Comparison of ENCODE assay signal across 8 cellular contexts in genomic region chr16:83956336-83957289, GRCh38. TPM values are rescaled to one million over a fixed set of nuclear protein-coding genes. Genes with fewer than 3 reads are reported as not detected.
DNase-seq lines count a peak whose midpoint lies in the region; ATAC-seq and TF ChIP-seq lines count a peak whose summit lies in the region.

No MANE protein-coding gene starts in this region.

- POLR2A ChIA-PET in Caco-2 (lab: Charles Lee): no interaction called here
- POLR2A ChIA-PET in HEK293T (lab: Yijun Ruan, JAX): no interaction called here
- POLR2A ChIA-PET in activated CD8-positive, alpha-beta T cell treated with anti-CD3 and anti-CD28 coated beads for 36 hours (lab: Charles Lee): interaction anchor here (1.0 to 1.7 kb wide), 3 partner anchors 107 to 119 kb away, joined by 3 read pairs; no protein-coding TSS in a partner anchor

- CTCF ChIA-PET in Caco-2 (lab: Charles Lee): interaction anchor here (0.6 to 2.4 kb wide), 15 partner anchors 12 to 132 kb away, joined by 3 to 37 read pairs (median 4); no protein-coding TSS in a partner anchor
- CTCF ChIA-PET in HEK293T (lab: Yijun Ruan, JAX): interaction anchor here (0.9 to 3.0 kb wide), 5 partner anchors 85 to 222 kb away, joined by 3 to 34 read pairs (median 4); no protein-coding TSS in a partner anchor
- CTCF ChIA-PET in activated CD8-positive, alpha-beta T cell treated with anti-CD3 and anti-CD28 coated beads for 36 hours (lab: Charles Lee): interaction anchor here (0.6 to 4.7 kb wide), 38 partner anchors 8 to 549 kb away, joined by 3 to 85 read pairs (median 4); partner anchors contain the start of genes MBTPS1 and TAF1C

- H3K4me3 ChIP-seq in Caco-2 (ENCODE audit: low read depth, low read length): no peak overlapping the region

- BruUV-seq in Caco-2 (replicated peaks; lab: Mats Ljungman, UMichigan): no TSS peak

- peaks cover 40% of the 10 kb centered on the region for H3K36me3 Mint-ChIP-seq in Caco-2 (ENCODE audit: insufficient read depth, unreplicated experiment)
- H3K36me3 Mint-ChIP-seq in activated CD8-positive, alpha-beta T cell treated with anti-CD3 and anti-CD28 coated beads for 36 hours (ENCODE audit: low read depth): no peaks in the 10 kb centered on the region
- H3K36me3 Mint-ChIP-seq in memory B cell: peaks cover 2% of the 10 kb centered on the region

- no peak overlapping the region for H3K4me3 Mint-ChIP-seq in Caco-2 (ENCODE audit: unreplicated experiment)
- no peak overlapping the region for H3K4me3 Mint-ChIP-seq in activated CD8-positive, alpha-beta T cell treated with anti-CD3 and anti-CD28 coated beads for 36 hours
- H3K4me3 Mint-ChIP-seq in memory B cell: no peak overlapping the region

- peak; percentile 94 to 98 for TF ChIP-seq CTCF in Caco-2 (IDR thresholded peaks at IDR 0.05; ENCODE audit: insufficient read depth in 1 of 2, low read depth in 1 of 2, low read length in 1 of 2, severe bottlenecking in 1 of 2, unreplicated experiment in 1 of 2)
- peak; percentile 90 for TF ChIP-seq CTCF in activated CD8-positive, alpha-beta T cell treated with anti-CD3 and anti-CD28 coated beads for 36 hours (IDR thresholded peaks at IDR 0.05)

- H3K4me1 Mint-ChIP-seq in Caco-2 (ENCODE audit: low read depth, unreplicated experiment): peaks cover 12% of the 10 kb centered on the region
- peaks cover 8% of the 10 kb centered on the region for H3K4me1 Mint-ChIP-seq in activated CD8-positive, alpha-beta T cell treated with anti-CD3 and anti-CD28 coated beads for 36 hours (ENCODE audit: low read depth)
- peaks cover 7% of the 10 kb centered on the region for H3K4me1 Mint-ChIP-seq in memory B cell

- DNase-seq in Caco-2 (peak; percentile 85 to 89), HEK293T (ENCODE audit: extremely low spot score) (peak; percentile 85), NCI-H748 treated with DMSO at 0.1 percent for 48 hours (lab: John Stamatoyannopoulos, UW) (peak; percentile 44), memory B cell (ENCODE audit: low spot score in 2 of 2) (peak; percentile 69 to 75)
- DNase-seq in activated CD8-positive, alpha-beta T cell treated with anti-CD3 and anti-CD28 coated beads for 36 hours: peak; percentile 88
- peak; percentile 47 for DNase-seq in effector CD4-positive, alpha-beta T cell
- peak; percentile 52 for DNase-seq in stimulated activated CD8-positive, alpha-beta memory T cell treated with anti-CD3 and anti-CD28 coated beads, Interleukin-15, amount 100 ng/mL, for 1 hour (ENCODE audit: low read depth)

- no peaks in the 10 kb centered on the region; the same call in 1 of the 2 replicates for H3K36me3 ChIP-seq in Caco-2 (ENCODE audit: control insufficient read depth, insufficient read depth, low read length)

- intact Hi-C loops in Caco-2 (cut with micrococcal nuclease; ENCODE audit: unreplicated experiment): loop anchor here (1.0 kb wide), 3 partner anchors 88 to 109 kb away; no protein-coding TSS in a partner anchor
- intact Hi-C loops in activated CD8-positive, alpha-beta T cell treated with anti-CD3 and anti-CD28 coated beads for 36 hours (cut with micrococcal nuclease): loop anchor here (5.0 to 10.0 kb wide), 2 partner anchors 111 to 218 kb away; no protein-coding TSS in a partner anchor

- no peaks in the 10 kb centered on the region for H3K9me3 Mint-ChIP-seq in Caco-2 (ENCODE audit: unreplicated experiment)
- no peaks in the 10 kb centered on the region for H3K9me3 Mint-ChIP-seq in activated CD8-positive, alpha-beta T cell treated with anti-CD3 and anti-CD28 coated beads for 36 hours
- no peaks in the 10 kb centered on the region for H3K9me3 Mint-ChIP-seq in memory B cell

- peak; percentile 57 for ATAC-seq in activated CD8-positive, alpha-beta T cell treated with anti-CD3 and anti-CD28 coated beads for 36 hours
- ATAC-seq in memory B cell (ENCODE audit: low read depth) (peak; percentile 72), GM19328 (IDR thresholded peaks at IDR 0.05; ENCODE audit: unreplicated experiment) (no peak)

- peaks cover 16% of the 10 kb centered on the region for H3K4me1 ChIP-seq in Caco-2

- no peaks in the 10 kb centered on the region for H3K27me3 Mint-ChIP-seq in Caco-2 (ENCODE audit: insufficient read depth, unreplicated experiment)
- peaks cover 17% of the 10 kb centered on the region for H3K27me3 Mint-ChIP-seq in activated CD8-positive, alpha-beta T cell treated with anti-CD3 and anti-CD28 coated beads for 36 hours
- peaks cover 6% of the 10 kb centered on the region for H3K27me3 Mint-ChIP-seq in memory B cell

- H3K27ac Mint-ChIP-seq in Caco-2 (ENCODE audit: unreplicated experiment): no peak overlapping the region
- H3K27ac Mint-ChIP-seq in activated CD8-positive, alpha-beta T cell treated with anti-CD3 and anti-CD28 coated beads for 36 hours: no peak overlapping the region
- no peak overlapping the region for H3K27ac Mint-ChIP-seq in memory B cell

- H3K9me3 ChIP-seq in Caco-2: no peaks in the 10 kb centered on the region

- H3K27me3 ChIP-seq in Caco-2 (replicated peaks; ENCODE audit: control insufficient read depth, insufficient read depth, low read length): no peaks in the 10 kb centered on the region

TF ChIP-seq in HEK293T, 16 proteins besides CTCF, POLR2A, EP300 and RAD21:
- no peak for TF ChIP-seq SP1 (IDR thresholded peaks at IDR 0.05)
- no peak for TF ChIP-seq FOXM1 (IDR thresholded peaks at IDR 0.05; ENCODE audit: borderline replicate concordance)
- no peak for TF ChIP-seq ARNT (IDR thresholded peaks at IDR 0.05)
- TF ChIP-seq FOXA1 (IDR thresholded peaks at IDR 0.05): no peak
- TF ChIP-seq PKNOX1 (IDR thresholded peaks at IDR 0.05): no peak
- TF ChIP-seq NFRKB (IDR thresholded peaks at IDR 0.05): no peak
- TF ChIP-seq LEF1 (IDR thresholded peaks at IDR 0.05; ENCODE audit: borderline replicate concordance): no peak
- TF ChIP-seq FOXK2 (IDR thresholded peaks at IDR 0.05): no peak
- TF ChIP-seq TARDBP (IDR thresholded peaks at IDR 0.05): no peak
- TF ChIP-seq BHLHE40 (IDR thresholded peaks at IDR 0.05; ENCODE audit: borderline replicate concordance): no peak
- TF ChIP-seq ZNF384 (IDR thresholded peaks at IDR 0.05): no peak

RNA-seq across cellular contexts. Expression of gene OSGIN1, which starts 3.6 kb away (rescaled TPM):
- 18.6 and 21.8 TPM in 2 replicates for total RNA-seq in Caco-2 (2022)
- total RNA-seq in activated CD8-positive, alpha-beta T cell treated with anti-CD3 and anti-CD28 coated beads for 36 hours: under 1 TPM; 0.56 to 0.67 TPM

RNA-seq across cellular contexts. Expression of gene NECAB2, which starts 11.4 kb away (rescaled TPM):
- total RNA-seq in Caco-2 (2022): 0.68 and 0.79 TPM in 2 replicates
- total RNA-seq in activated CD8-positive, alpha-beta T cell treated with anti-CD3 and anti-CD28 coated beads for 36 hours: not detected

RNA-seq across cellular contexts. Expression of gene MLYCD, which starts 57.7 kb away (rescaled TPM):
- 8.7 and 9.0 TPM in 2 replicates for total RNA-seq in Caco-2 (2022)
- 1 to 10 TPM; 3.5 to 3.7 TPM for total RNA-seq in activated CD8-positive, alpha-beta T cell treated with anti-CD3 and anti-CD28 coated beads for 36 hours

Comparison
In these comparisons a context has a peak if more than half of its experiments do, and no peak if none do; other contexts are left out.
1. RNA of gene OSGIN1, which starts 3.6 kb away (total RNA-seq): 18.6 to 21.8 TPM in Caco-2; 0.56 to 0.67 TPM in activated CD8-positive, alpha-beta T cell treated with anti-CD3 and anti-CD28 coated beads for 36 hours; every median in the first group is over 10 times any median in the second.
2. Peak in every context shown above with its lines, with median percentiles within 50 percentile points of each other: DNase-seq.